Comparison of ENCODE assay signal across 31 cellular contexts in genomic region chr9:72228282-72228681, GRCh38.
"Had no signal": no experiment of that assay in that cellular context is flagged by ENCODE, and none has a peak within 500 bp of the region (broad histone marks: within the 10 kb centered on the region; RNA-seq: fewer than 3 reads in every experiment).

No MANE protein-coding gene starts in this region.

- H3K9me3 Mint-ChIP-seq: naive B cell; natural killer cell; nephron progenitor cell; neural progenitor cell; stimulated activated memory B cell treated with anti-CD40 and anti-IgM and Interleukin-4, amounts not matched to agents 10 μg/mL and 1 μg/mL and 100 μg/mL, for 72 hours; stimulated activated naive CD8-positive, alpha-beta T cell treated with anti-CD3 and anti-CD28 coated beads, Interleukin-15, amount 100 ng/mL, for 72 hours; type B pancreatic cell had no signal

- H3K4me1 ChIP-seq: heart right ventricle, lower lobe of right lung, neural progenitor cell, parathyroid adenoma, psoas muscle, right atrium auricular region, tibial nerve, uterus had no signal

- H3K36me3 Mint-ChIP-seq: naive B cell; natural killer cell; neural progenitor cell; stimulated activated memory B cell treated with anti-CD40 and anti-IgM and Interleukin-4, amounts not matched to agents 10 μg/mL and 1 μg/mL and 100 μg/mL, for 72 hours; type B pancreatic cell had no signal

- H3K4me3 ChIP-seq: heart right ventricle, lower lobe of right lung, neural progenitor cell, psoas muscle, right atrium auricular region, smooth muscle cell, tibial nerve, uterus had no signal

- H3K36me3 ChIP-seq: heart right ventricle, lower lobe of right lung, neural progenitor cell, neutrophil, right atrium auricular region, tibial nerve, uterus had no signal

- FAIRE-seq: keratinocyte had no signal

- H2AFZ ChIP-seq: neural progenitor cell, parathyroid adenoma had no signal

- H3K4me2 ChIP-seq: neural progenitor cell, smooth muscle cell had no signal

- H3K4me3 Mint-ChIP-seq: naive B cell; natural killer cell; nephron progenitor cell; neural progenitor cell; stimulated activated memory B cell treated with anti-CD40 and anti-IgM and Interleukin-4, amounts not matched to agents 10 μg/mL and 1 μg/mL and 100 μg/mL, for 72 hours; stimulated activated naive CD8-positive, alpha-beta T cell treated with anti-CD3 and anti-CD28 coated beads, Interleukin-15, amount 100 ng/mL, for 72 hours; type B pancreatic cell had no signal

- H3K27ac Mint-ChIP-seq: naive B cell; natural killer cell; nephron progenitor cell; neural progenitor cell; stimulated activated memory B cell treated with anti-CD40 and anti-IgM and Interleukin-4, amounts not matched to agents 10 μg/mL and 1 μg/mL and 100 μg/mL, for 72 hours; stimulated activated naive CD8-positive, alpha-beta T cell treated with anti-CD3 and anti-CD28 coated beads, Interleukin-15, amount 100 ng/mL, for 72 hours; type B pancreatic cell had no signal

- H3K27me3 Mint-ChIP-seq: type B pancreatic cell had no signal

- H3K4me1 Mint-ChIP-seq: naive B cell; natural killer cell; nephron progenitor cell; stimulated activated memory B cell treated with anti-CD40 and anti-IgM and Interleukin-4, amounts not matched to agents 10 μg/mL and 1 μg/mL and 100 μg/mL, for 72 hours; stimulated activated naive CD8-positive, alpha-beta T cell treated with anti-CD3 and anti-CD28 coated beads, Interleukin-15, amount 100 ng/mL, for 72 hours had no signal

- H3K9me3 ChIP-seq: heart right ventricle, lower lobe of right lung, neutrophil, psoas muscle, right atrium auricular region, tibial nerve, uterus had no signal

- ATAC-seq: heart right ventricle; left cardiac atrium; left ventricle myocardium superior; lower lobe of right lung; natural killer cell; psoas muscle; sciatic nerve; stimulated activated memory B cell treated with anti-CD40 and anti-IgM and Interleukin-4, amounts not matched to agents 10 μg/mL and 1 μg/mL and 100 μg/mL, for 72 hours; stimulated activated naive CD8-positive, alpha-beta T cell treated with anti-CD3 and anti-CD28 coated beads, Interleukin-15, amount 100 ng/mL, for 72 hours had no signal

- DNase-seq: heart right ventricle; hippocampal formation; kidney glomerular epithelial cell; left cardiac atrium; left ventricle myocardium superior; lower lobe of right lung; mammary epithelial cell; mesenchymal stem cell; naive B cell; natural killer cell; nephron progenitor cell; occipital lobe; psoas muscle; stimulated activated CD4-positive, alpha-beta T cell treated with anti-CD3 and anti-CD28 coated beads, Interleukin-1b, Interleukin-23, amount 100 ng/mL, for 48 hours; stimulated activated CD4-positive, alpha-beta T cell treated with anti-CD3 and anti-CD28 coated beads, Interleukin-2, amount 100 ng/mL, for 48 hours; stimulated activated CD4-positive, alpha-beta T cell treated with anti-CD3 and anti-CD28 coated beads, Interleukin-4, amount 100 ng/mL, for 4 hours; stimulated activated CD8-positive, alpha-beta memory T cell treated with anti-CD3 and anti-CD28 coated beads, Interleukin-4, amount 100 ng/mL, for 48 hours; stimulated activated naive CD4-positive, alpha-beta T cell treated with Interleukin-2 at 50 U/mL for 16 hours; stimulated activated naive CD8-positive, alpha-beta T cell treated with anti-CD3 and anti-CD28 coated beads, Interleukin-15, amount 100 ng/mL, for 72 hours; substantia nigra; uterus had no signal

- H3K27me3 ChIP-seq: neural progenitor cell, neutrophil, right atrium auricular region, tibial nerve, uterus had no signal

- H3K79me2 ChIP-seq: parathyroid adenoma had no signal

- H3K27ac ChIP-seq: heart right ventricle, lower lobe of right lung, neural progenitor cell, neutrophil, parathyroid adenoma, psoas muscle, right atrium auricular region, tibial nerve, uterus had no signal

- H3K9ac ChIP-seq: neural progenitor cell, parathyroid adenoma had no signal
